ENCODE assay signal across 1 cellular context in the genomic region with DNA sequence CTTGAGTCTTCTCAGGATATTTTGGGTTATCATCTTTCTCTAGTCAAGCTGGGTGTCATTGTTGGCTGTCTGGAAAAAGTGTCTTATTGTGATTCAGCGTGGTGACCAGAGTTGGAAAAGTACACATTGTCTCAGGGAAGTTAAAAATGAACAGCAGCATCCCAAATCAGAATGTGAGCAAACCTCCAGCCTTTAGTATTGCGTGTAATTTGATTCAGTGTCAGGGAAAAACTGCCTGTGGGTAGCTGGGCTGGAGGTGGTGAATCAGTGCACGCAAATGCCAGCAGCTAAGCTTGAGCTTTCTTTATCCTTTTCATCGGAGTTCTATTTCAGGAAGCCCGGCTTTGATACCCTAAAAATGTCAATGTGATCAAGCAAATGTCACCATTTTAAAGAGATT.
TF ChIP-seq lines count a peak whose summit lies in the region.

No MANE protein-coding gene starts in this region.

TF ChIP-seq in WTC11, 78 proteins besides CTCF, POLR2A, EP300 and RAD21 (continued from another document):
- TF ChIP-seq ATF2 (CRISPR knock-in tag; IDR thresholded peaks at IDR 0.05; ENCODE audit: borderline replicate concordance, low read depth) (no peak), FOXK1 (CRISPR knock-in tag; IDR thresholded peaks at IDR 0.05) (no peak), MXD4 (CRISPR knock-in tag; IDR thresholded peaks at IDR 0.05; ENCODE audit: borderline replicate concordance) (no peak), ATF1 (CRISPR knock-in tag; IDR thresholded peaks at IDR 0.05) (no peak)
- TF ChIP-seq, protein P1, sequence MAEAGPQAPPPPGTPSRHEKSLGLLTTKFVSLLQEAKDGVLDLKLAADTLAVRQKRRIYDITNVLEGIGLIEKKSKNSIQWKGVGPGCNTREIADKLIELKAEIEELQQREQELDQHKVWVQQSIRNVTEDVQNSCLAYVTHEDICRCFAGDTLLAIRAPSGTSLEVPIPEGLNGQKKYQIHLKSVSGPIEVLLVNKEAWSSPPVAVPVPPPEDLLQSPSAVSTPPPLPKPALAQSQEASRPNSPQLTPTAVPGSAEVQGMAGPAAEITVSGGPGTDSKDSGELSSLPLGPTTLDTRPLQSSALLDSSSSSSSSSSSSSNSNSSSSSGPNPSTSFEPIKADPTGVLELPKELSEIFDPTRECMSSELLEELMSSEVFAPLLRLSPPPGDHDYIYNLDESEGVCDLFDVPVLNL (CRISPR knock-in tag; IDR thresholded peaks at IDR 0.05; ENCODE audit: borderline replicate concordance, low read depth), result no peak
- TF ChIP-seq, protein P2, sequence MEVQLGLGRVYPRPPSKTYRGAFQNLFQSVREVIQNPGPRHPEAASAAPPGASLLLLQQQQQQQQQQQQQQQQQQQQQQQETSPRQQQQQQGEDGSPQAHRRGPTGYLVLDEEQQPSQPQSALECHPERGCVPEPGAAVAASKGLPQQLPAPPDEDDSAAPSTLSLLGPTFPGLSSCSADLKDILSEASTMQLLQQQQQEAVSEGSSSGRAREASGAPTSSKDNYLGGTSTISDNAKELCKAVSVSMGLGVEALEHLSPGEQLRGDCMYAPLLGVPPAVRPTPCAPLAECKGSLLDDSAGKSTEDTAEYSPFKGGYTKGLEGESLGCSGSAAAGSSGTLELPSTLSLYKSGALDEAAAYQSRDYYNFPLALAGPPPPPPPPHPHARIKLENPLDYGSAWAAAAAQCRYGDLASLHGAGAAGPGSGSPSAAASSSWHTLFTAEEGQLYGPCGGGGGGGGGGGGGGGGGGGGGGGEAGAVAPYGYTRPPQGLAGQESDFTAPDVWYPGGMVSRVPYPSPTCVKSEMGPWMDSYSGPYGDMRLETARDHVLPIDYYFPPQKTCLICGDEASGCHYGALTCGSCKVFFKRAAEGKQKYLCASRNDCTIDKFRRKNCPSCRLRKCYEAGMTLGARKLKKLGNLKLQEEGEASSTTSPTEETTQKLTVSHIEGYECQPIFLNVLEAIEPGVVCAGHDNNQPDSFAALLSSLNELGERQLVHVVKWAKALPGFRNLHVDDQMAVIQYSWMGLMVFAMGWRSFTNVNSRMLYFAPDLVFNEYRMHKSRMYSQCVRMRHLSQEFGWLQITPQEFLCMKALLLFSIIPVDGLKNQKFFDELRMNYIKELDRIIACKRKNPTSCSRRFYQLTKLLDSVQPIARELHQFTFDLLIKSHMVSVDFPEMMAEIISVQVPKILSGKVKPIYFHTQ (CRISPR knock-in tag; IDR thresholded peaks at IDR 0.05), result no peak
- TF ChIP-seq, protein P3, sequence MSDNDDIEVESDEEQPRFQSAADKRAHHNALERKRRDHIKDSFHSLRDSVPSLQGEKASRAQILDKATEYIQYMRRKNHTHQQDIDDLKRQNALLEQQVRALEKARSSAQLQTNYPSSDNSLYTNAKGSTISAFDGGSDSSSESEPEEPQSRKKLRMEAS (CRISPR knock-in tag; IDR thresholded peaks at IDR 0.05), result no peak
